In the genomic region with DNA sequence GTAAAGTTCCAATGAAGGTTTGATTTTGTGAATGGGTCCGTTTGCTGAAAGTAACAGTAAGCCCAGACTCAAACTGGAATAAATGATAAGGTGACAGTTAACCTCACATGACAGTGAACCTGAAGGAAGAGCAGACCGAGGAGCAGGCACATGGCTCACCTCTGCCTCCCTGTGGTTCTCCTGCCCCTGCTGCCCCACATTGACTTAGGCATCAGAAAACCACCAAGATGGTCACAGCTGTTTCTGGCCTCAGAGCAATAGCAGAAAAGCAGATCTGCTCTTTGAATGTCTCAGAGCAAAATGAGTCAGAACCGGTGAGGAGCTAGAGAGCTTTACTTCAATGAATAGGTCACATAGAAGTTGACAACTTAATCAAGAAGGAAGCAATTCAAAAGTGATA, we compare ENCODE assay signal across 11 cellular contexts.
DNase-seq lines count a peak whose midpoint lies in the region; ATAC-seq and TF ChIP-seq lines count a peak whose summit lies in the region.
"Had no signal": no experiment of that assay in that cellular context is flagged by ENCODE, and none has a peak within 500 bp of the region (broad histone marks: within the 10 kb centered on the region; RNA-seq: fewer than 3 reads in every experiment).

No MANE protein-coding gene starts in this region.

- no peak for TF ChIP-seq POLR2A in lower leg skin (IDR thresholded peaks at IDR 0.05)

- no peaks in the 10 kb centered on the region for H3K4me1 ChIP-seq in A673 (ENCODE audit: insufficient read depth, low read length, poor library complexity, severe bottlenecking)
- H3K4me1 ChIP-seq in effector memory CD4-positive, alpha-beta T cell (ENCODE audit: control insufficient read depth, insufficient read depth, low read length, poor library complexity, severe bottlenecking): no peaks in the 10 kb centered on the region

- H3K9me3 ChIP-seq in A673 (ENCODE audit: low read depth, low read length, poor library complexity, severe bottlenecking): no peaks in the 10 kb centered on the region
- no peaks in the 10 kb centered on the region for H3K9me3 ChIP-seq in effector memory CD4-positive, alpha-beta T cell (ENCODE audit: control insufficient read depth, low read length)

- POLR2A ChIA-PET in A673 (lab: Charles Lee; ENCODE audit: low non-redundant PET): no interaction called here

- no TSS peak for BruUV-seq in A673 (replicated peaks; lab: Mats Ljungman, UMichigan)

- H3K36me3 ChIP-seq in A673 (ENCODE audit: insufficient read depth, low read length, poor library complexity, severe bottlenecking): no peaks in the 10 kb centered on the region
- H3K36me3 ChIP-seq in effector memory CD4-positive, alpha-beta T cell (ENCODE audit: control insufficient read depth, insufficient read depth, low read length): no peaks in the 10 kb centered on the region

- DNase-seq in A673 (ENCODE audit: low spot score): peak; percentile 2
- peak; percentile 14 for DNase-seq in GM12865 (ENCODE audit: low read depth)
- peak; percentile 67 for DNase-seq in NCI-H69 (lab: John Stamatoyannopoulos, UW)
- no peak for DNase-seq in fibroblast of pulmonary artery (ENCODE audit: low read depth)
- no peak for DNase-seq in lower leg skin (ENCODE audit: low spot score in 2 of 2)
- no peak for DNase-seq in effector memory CD4-positive, alpha-beta T cell
- DNase-seq: DMS79, KG1, nucleus accumbens had no signal

- H3K27me3 ChIP-seq in A673 (replicated peaks; ENCODE audit: insufficient read depth, low read depth, low read length, poor library complexity): peaks cover 11% of the 10 kb centered on the region
- H3K27me3 ChIP-seq in effector memory CD4-positive, alpha-beta T cell (replicated peaks; ENCODE audit: control insufficient read depth, insufficient read depth, low read length, poor library complexity, severe bottlenecking): no peaks in the 10 kb centered on the region

- intact Hi-C loops in A673 (cut with micrococcal nuclease; ENCODE audit: unreplicated experiment) (no loop called here), lower leg skin (cut with DNase I; ENCODE audit: low total_unique reads) (no loop called here)

- CTCF ChIA-PET in A673 (lab: Charles Lee): interaction anchor here (0.6 to 1.0 kb wide), 2 partner anchors 21 to 1171 kb away, joined by 3 read pairs; no protein-coding TSS in a partner anchor

- 55 to 76% methylated on average over 3 of the region's 3 CpGs for WGBS in lower leg skin, 2 donors

- no peak for ATAC-seq in GM21447 (IDR thresholded peaks at IDR 0.05; ENCODE audit: unreplicated experiment)
- ATAC-seq in HG02852 (IDR thresholded peaks at IDR 0.05; ENCODE audit: unreplicated experiment): no peak

- H3K27ac ChIP-seq in A673 (ENCODE audit: low read depth, low read length, poor library complexity, severe bottlenecking): no peak overlapping the region
- no peak overlapping the region for H3K27ac ChIP-seq in effector memory CD4-positive, alpha-beta T cell (ENCODE audit: insufficient read depth, low read length, poor library complexity, severe bottlenecking)

- peak; percentile 35; the same call in 1 of the 2 replicates for TF ChIP-seq CTCF in A673 (conservative IDR thresholded peaks at IDR 0.05; ENCODE audit: low read depth, low read length)
- peak; percentile 27 for TF ChIP-seq CTCF in GM12865 (IDR thresholded peaks at IDR 0.05; ENCODE audit: insufficient read depth, low read depth, low read length, missing control alignments)
- TF ChIP-seq CTCF in fibroblast of pulmonary artery (IDR thresholded peaks at IDR 0.05; ENCODE audit: low read length, missing control alignments): peak; percentile 12
- no peak for TF ChIP-seq CTCF in lower leg skin (IDR thresholded peaks at IDR 0.05)

- no peak overlapping the region for H3K4me3 ChIP-seq in A673 (ENCODE audit: low read depth, low read length, poor library complexity, severe bottlenecking)
- H3K4me3 ChIP-seq in GM12865 (ENCODE audit: low read depth, low read length): no peak overlapping the region
- no peak overlapping the region for H3K4me3 ChIP-seq in fibroblast of pulmonary artery (replicated peaks; ENCODE audit: low read depth, low read length)
- no peak overlapping the region for H3K4me3 ChIP-seq in lower leg skin (ENCODE audit: low read depth, poor library complexity, severe bottlenecking)
- H3K4me3 ChIP-seq in effector memory CD4-positive, alpha-beta T cell (ENCODE audit: insufficient read depth, low read depth, low read length, poor library complexity, severe bottlenecking): no peak overlapping the region

Comparison
In these comparisons a context has a peak if more than half of its experiments do, and no peak if none do; other contexts are left out.
1. DNase-seq: peak in A673 (single experiment), GM12865 (single experiment) and NCI-H69 (single experiment); none in fibroblast of pulmonary artery (single experiment), lower leg skin (0 of 2) and effector memory CD4-positive, alpha-beta T cell (0 of 3).
2. CTCF ChIP-seq: peak in A673 (single experiment), GM12865 (single experiment) and fibroblast of pulmonary artery (single experiment); none in lower leg skin (0 of 3).